7 cellular contexts compared by ENCODE assay signal in the genomic region with DNA sequence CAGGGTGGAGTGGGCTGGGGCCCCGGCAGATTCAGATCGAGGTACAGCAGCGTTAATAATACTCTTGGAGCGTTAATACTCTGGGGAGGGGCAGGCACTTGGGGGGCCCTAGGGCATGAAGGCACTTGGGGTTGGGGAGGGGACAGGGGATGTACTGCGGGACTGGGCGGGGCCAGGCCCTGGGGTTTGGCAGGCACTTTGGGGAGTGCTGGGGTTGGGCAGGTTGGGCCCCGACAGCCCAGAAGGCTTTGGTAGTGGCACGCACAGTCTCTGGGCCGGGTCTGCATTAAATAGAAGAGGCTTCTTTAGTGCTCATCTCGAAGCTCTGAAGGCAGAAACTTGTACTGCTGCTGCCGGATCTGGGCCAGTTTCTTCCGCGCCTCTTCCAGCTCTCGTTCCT. TPM values are rescaled to one million over a fixed set of nuclear protein-coding genes. Genes with fewer than 3 reads are reported as not detected.
DNase-seq lines count a peak whose midpoint lies in the region; ATAC-seq and TF ChIP-seq lines count a peak whose summit lies in the region.
"Had no signal": no experiment of that assay in that cellular context is flagged by ENCODE, and none has a peak within 500 bp of the region (broad histone marks: within the 10 kb centered on the region; RNA-seq: fewer than 3 reads in every experiment).

No MANE protein-coding gene starts in this region.

- peaks cover 53 to 71% (median 57%) of the 10 kb centered on the region in 4 donors for H3K36me3 ChIP-seq in sigmoid colon

- peak overlapping the region; percentile 96 for H3K27ac ChIP-seq in coronary artery
- H3K27ac ChIP-seq in sigmoid colon, result peak overlapping the region; percentile 95 to 100 (median 98)

- H3K4me1 ChIP-seq in sigmoid colon, result peaks cover 0 to 42% (median 24%) of the 10 kb centered on the region in 4 donors

- intact Hi-C loops in sigmoid colon (cut with DNase I), result no loop called here

- TF ChIP-seq POLR2A in sigmoid colon (IDR thresholded peaks at IDR 0.05), result no peak

- no peak for TF ChIP-seq CTCF in coronary artery (IDR thresholded peaks at IDR 0.05)
- no peak for TF ChIP-seq CTCF in sigmoid colon (IDR thresholded peaks at IDR 0.05)

- no peaks in the 10 kb centered on the region for H3K27me3 ChIP-seq in sigmoid colon

- no peak for ATAC-seq in HG02981 (IDR thresholded peaks at IDR 0.05; ENCODE audit: unreplicated experiment)

- H3K4me3 ChIP-seq in coronary artery (no peak overlapping the region), sigmoid colon (no peak overlapping the region)

- no peaks in the 10 kb centered on the region for H3K9me3 ChIP-seq in sigmoid colon

- TF ChIP-seq EP300 in sigmoid colon (IDR thresholded peaks at IDR 0.05), result no peak

- 85 to 87% methylated on average over 14 of the region's 14 CpGs for WGBS in sigmoid colon, 2 donors

- DNase-seq in coronary artery (ENCODE audit: low spot score) (no peak), sigmoid colon (peak; percentile 62)
- no peak for DNase-seq in activated CD4-positive, alpha-beta T cell treated with anti-CD3 and anti-CD28 coated beads for 48 hours
- DNase-seq: CD8-positive, alpha-beta T cell; foreskin fibroblast; NCI-H187 had no signal

RNA-seq across cellular contexts. Expression of a gene that starts 7.8 kb away (rescaled TPM):
- total RNA-seq in sigmoid colon, result 1,000 to 10,000 TPM; 3,590 to 8,131 (median 6,107) TPM
- 100 to 1,000 TPM in 2 of 3 donors, 10 to 100 TPM in 1; 49.9 to 447 (median 334) TPM for polyA plus RNA-seq in sigmoid colon

RNA-seq across cellular contexts. Expression of a gene that starts 23.8 kb away (rescaled TPM):
- total RNA-seq in sigmoid colon, result under 1 TPM in 2 of 4 donors, not detected in 2; 0.33 to 0.71 TPM
- polyA plus RNA-seq in sigmoid colon, result 1 to 10 TPM in 1 of 3 donors, not detected in 2; 1.7 TPM
- total RNA-seq: CD8-positive, alpha-beta T cell had no signal

RNA-seq across cellular contexts. Expression of a gene that starts 32.5 kb away (rescaled TPM):
- total RNA-seq in sigmoid colon, result 1 to 10 TPM in 3 of 4 donors, under 1 TPM in 1; 0.99 to 3.3 (median 1.4) TPM
- polyA plus RNA-seq in sigmoid colon, result 1 to 10 TPM in 2 of 3 donors, under 1 TPM in 1; 0.60 to 9.0 (median 1.6) TPM

RNA-seq across cellular contexts. Expression of a gene that starts 34.5 kb away (rescaled TPM):
- total RNA-seq in sigmoid colon, result 100 to 1,000 TPM; 354 to 609 (median 525) TPM
- 100 to 1,000 TPM in 1 of 3 donors, 10 to 100 TPM in 2; 45.0 to 143 (median 57.6) TPM for polyA plus RNA-seq in sigmoid colon

RNA-seq across cellular contexts. Expression of a gene that starts 35.0 kb away (rescaled TPM):
- total RNA-seq in sigmoid colon, result 10 to 100 TPM; 65.9 to 82.7 (median 75.4) TPM
- 10 to 100 TPM; 31.0 to 39.0 (median 35.3) TPM for polyA plus RNA-seq in sigmoid colon
